In the genomic region with DNA sequence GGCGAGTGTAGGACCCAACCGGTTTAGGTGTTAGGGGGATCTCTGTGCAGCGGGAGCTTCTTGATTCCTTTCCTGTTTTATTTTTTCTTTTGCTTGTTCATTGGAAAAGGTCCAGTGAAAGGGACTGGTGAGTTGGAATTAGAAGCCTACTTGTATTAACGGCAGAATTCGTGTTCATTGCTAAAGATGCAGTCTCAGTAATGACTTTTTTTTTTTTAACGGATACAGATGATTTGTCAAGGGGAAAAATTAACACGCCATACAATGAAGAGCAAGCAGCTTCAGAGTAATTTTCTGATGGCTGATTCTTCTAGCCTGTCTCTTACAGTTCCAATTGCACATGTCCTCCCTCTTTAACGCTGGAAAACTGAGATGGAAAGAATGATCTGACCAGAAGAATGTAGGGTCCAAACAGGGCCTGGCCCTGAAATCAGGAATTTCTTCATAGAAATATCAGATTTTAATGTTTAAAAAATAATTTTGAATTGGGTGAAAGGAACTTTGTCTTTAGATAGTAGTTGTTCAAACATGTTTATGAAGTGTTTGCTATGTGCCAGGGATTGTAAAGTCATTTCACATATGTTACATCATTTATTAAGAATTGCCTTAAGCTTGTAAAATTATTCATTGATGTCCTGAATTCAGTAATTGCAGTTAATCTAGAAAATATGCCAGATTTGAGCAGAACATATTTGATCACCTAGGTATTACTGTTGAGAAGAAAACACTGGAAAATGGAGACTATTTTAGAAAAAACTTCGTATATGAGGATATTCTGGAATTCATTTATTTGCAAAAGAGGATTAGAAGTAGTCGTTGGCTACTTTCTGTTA, we compare ENCODE assay signal across 8 cellular contexts. TPM values are rescaled to one million over a fixed set of nuclear protein-coding genes. Genes with fewer than 3 reads are reported as not detected.
DNase-seq lines count a peak whose midpoint lies in the region; ATAC-seq and TF ChIP-seq lines count a peak whose summit lies in the region.

No MANE protein-coding gene starts in this region.

- H3K9me3 ChIP-seq in MG63 (no peaks in the 10 kb centered on the region), liver (ENCODE audit: control insufficient read depth in 4 of 4, low read length in 3 of 4) (no peaks in the 10 kb centered on the region), thymus (ENCODE audit: control insufficient read depth) (no peaks in the 10 kb centered on the region)

- peak overlapping the region; percentile 100 for H3K9ac ChIP-seq in liver (ENCODE audit: low read depth in 1 of 2, low read length in 2 of 2)

- H3K36me3 ChIP-seq in MG63, result peaks cover 4% of the 10 kb centered on the region; the same call in 1 of the 2 replicates
- H3K36me3 ChIP-seq in brain microvascular endothelial cell (replicated peaks), result no peaks in the 10 kb centered on the region
- no peaks in the 10 kb centered on the region for H3K36me3 ChIP-seq in liver (ENCODE audit: control insufficient read depth in 4 of 4, insufficient read depth in 3 of 4, low read depth in 1 of 4, low read length in 3 of 4)
- H3K36me3 ChIP-seq in thymus (ENCODE audit: control insufficient read depth, insufficient read depth), result no peaks in the 10 kb centered on the region

- H3K4me3 ChIP-seq in MG63 (peak overlapping the region; percentile 77), brain microvascular endothelial cell (ENCODE audit: low read depth, low read length) (peak overlapping the region; percentile 93), liver (ENCODE audit: low read depth in 1 of 3, low read length in 3 of 3) (peak overlapping the region; percentile 64 to 97 (median 70)), thymus (ENCODE audit: low read length) (peak overlapping the region; percentile 85)

- H3K4me1 ChIP-seq in liver (ENCODE audit: control insufficient read depth in 4 of 4, insufficient read depth in 4 of 4, low read length in 3 of 4), result peaks cover 0 to 31% (median 16%) of the 10 kb centered on the region in 4 donors
- peaks cover 12% of the 10 kb centered on the region for H3K4me1 ChIP-seq in thymus (ENCODE audit: control insufficient read depth, insufficient read depth, low read length)

- DNase-seq in DMS53 (lab: John Stamatoyannopoulos, UW) (peak; percentile 47), MG63 (no peak), brain microvascular endothelial cell (no peak)
- DNase-seq in stimulated activated CD4-positive, alpha-beta T cell treated with anti-CD3 and anti-CD28 coated beads, Interleukin-2, amount 100 ng/mL, for 24 hours, result no peak

- no peak for TF ChIP-seq CTCF in brain microvascular endothelial cell (IDR thresholded peaks at IDR 0.05; ENCODE audit: low read depth, low read length, missing control alignments)
- no peak for TF ChIP-seq CTCF in liver (IDR thresholded peaks at IDR 0.05; ENCODE audit: low read depth, low read length, missing input control)

- no peak for ATAC-seq in GM18520 (IDR thresholded peaks at IDR 0.05; ENCODE audit: unreplicated experiment)
- ATAC-seq in GM21447 (IDR thresholded peaks at IDR 0.05; ENCODE audit: unreplicated experiment), result no peak

- peak in 1 of 2 donors; percentile 6 for TF ChIP-seq RAD21 in liver (IDR thresholded peaks at IDR 0.05)

- H3K27ac ChIP-seq in brain microvascular endothelial cell (peak overlapping the region; percentile 97), liver (ENCODE audit: low read depth in 1 of 2, low read length in 2 of 2) (peak overlapping the region; percentile 96 to 99), thymus (ENCODE audit: low read depth) (peak overlapping the region; percentile 94)

- in situ Hi-C loops in brain microvascular endothelial cell (cut with HindIII; ENCODE audit: low pct_ligation_motif_present, low sequenced_read_pairs), result no loop called here

- 2% methylated on average over 10 of the region's 10 CpGs for WGBS in liver
- 10% methylated on average over 10 of the region's 10 CpGs for WGBS in thymus

- H3K27me3 ChIP-seq in MG63 (no peaks in the 10 kb centered on the region), brain microvascular endothelial cell (replicated peaks) (no peaks in the 10 kb centered on the region), liver (ENCODE audit: control insufficient read depth in 4 of 4, insufficient read depth in 4 of 4, low read length in 3 of 4) (no peaks in the 10 kb centered on the region), thymus (ENCODE audit: control insufficient read depth, insufficient read depth) (no peaks in the 10 kb centered on the region)

TF ChIP-seq in liver, 16 proteins besides CTCF, POLR2A, EP300 and RAD21:
- no peak for TF ChIP-seq HNF4G (IDR thresholded peaks at IDR 0.05)
- TF ChIP-seq HNF4A (conservative IDR thresholded peaks at IDR 0.05), result no peak
- TF ChIP-seq YY1 (IDR thresholded peaks at IDR 0.05), result peak; percentile 60
- no peak for TF ChIP-seq TAF1 (conservative IDR thresholded peaks at IDR 0.05)

RNA-seq across cellular contexts. Expression of a gene that starts 1.4 kb away (rescaled TPM):
- 36.3 and 67.2 TPM in 2 replicates for total RNA-seq in MG63 (2014; rRNA removed; shearing (Covaris generic); ENCODE audit: low replicate concordance)
- total RNA-seq in liver, result 10 to 100 TPM; 45.7 to 47.8 TPM
- polyA plus RNA-seq in liver (10 to 100 TPM in 1 of 2 donors, 1 to 10 TPM in 1; 9.7 to 18.5 TPM), thymus (16.4 TPM)

RNA-seq across cellular contexts. Expression of a gene that starts 48.9 kb away (rescaled TPM):
- 30.5 and 42.9 TPM in 2 replicates for total RNA-seq in MG63 (2014; rRNA removed; shearing (Covaris generic); ENCODE audit: low replicate concordance)
- 10 to 100 TPM; 13.3 to 23.3 TPM for total RNA-seq in liver
- 10 to 100 TPM; 11.3 to 14.5 TPM for polyA plus RNA-seq in liver
- polyA plus RNA-seq in thymus, result 12.5 TPM
